In the genomic region with DNA sequence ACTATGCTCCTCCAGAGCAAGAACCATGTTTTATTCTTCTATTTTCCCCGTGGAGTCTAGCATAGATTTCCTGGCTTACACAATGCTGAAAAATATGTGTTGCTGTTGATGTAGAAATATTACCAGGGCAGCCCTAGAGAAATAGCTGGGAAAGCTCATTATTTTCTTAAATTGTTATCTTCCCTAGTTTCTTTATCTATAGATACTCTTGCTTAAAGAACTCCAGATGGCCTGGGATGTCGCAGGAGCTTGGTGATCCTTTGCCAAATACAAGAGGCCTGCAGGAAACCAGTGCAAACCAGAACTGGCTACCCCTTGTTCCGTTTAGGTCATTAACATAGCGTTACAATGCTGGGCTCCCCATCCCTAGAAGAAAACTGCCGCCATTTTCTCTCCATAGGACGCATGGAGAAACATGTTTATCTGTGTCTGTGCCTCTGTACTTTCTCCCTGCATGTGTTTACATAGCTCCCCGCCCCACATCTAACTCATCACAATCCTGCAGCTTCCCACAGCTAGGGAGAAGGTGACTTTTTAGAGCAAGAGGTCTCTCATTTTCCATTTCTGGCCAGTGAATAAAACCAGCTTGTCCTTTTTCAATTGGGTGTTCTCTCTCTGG, we compare ENCODE assay signal across 21 cellular contexts. TPM values are rescaled to one million over a fixed set of nuclear protein-coding genes. Genes with fewer than 3 reads are reported as not detected.
"Had no signal": no experiment of that assay in that cellular context is flagged by ENCODE, and none has a peak within 500 bp of the region (broad histone marks: within the 10 kb centered on the region; RNA-seq: fewer than 3 reads in every experiment).

No MANE protein-coding gene starts in this region.

- H3K4me1 ChIP-seq: breast epithelium, gastroesophageal sphincter, heart right ventricle, left lung, neural progenitor cell had no signal

- H3K9me3 ChIP-seq: breast epithelium, gastroesophageal sphincter, heart right ventricle, left lung, pancreas, transverse colon had no signal

- H2AFZ ChIP-seq: neural progenitor cell had no signal

- H3K27me3 ChIP-seq: breast epithelium, neural progenitor cell, pancreas had no signal

- DNase-seq: activated naive CD4-positive, alpha-beta T cell; activated naive CD8-positive, alpha-beta T cell treated with anti-CD3 and anti-CD28 coated beads, Interleukin-2, amount 10 ng/mL, durations not matched to agents 7 days and 5 days; anterior cingulate cortex; cerebellar nuclear complex; effector memory CD4-positive, alpha-beta T cell; heart right ventricle; left lung; pancreas; stimulated activated CD4-positive, alpha-beta T cell treated with anti-CD3 and anti-CD28 coated beads, Interleukin-4, amount 100 ng/mL, for 24 hours; stimulated activated naive CD4-positive, alpha-beta T cell treated with Interleukin-2 at 50 U/mL for 16 hours; T-helper 1 cell; T1000; transverse colon had no signal

- H3K36me3 ChIP-seq: breast epithelium, gastroesophageal sphincter, heart right ventricle, left lung, neural progenitor cell, pancreas, transverse colon had no signal

- H3K4me2 ChIP-seq: neural progenitor cell had no signal

- ATAC-seq: activated CD4-positive, CD25-positive, alpha-beta regulatory T cell treated with anti-CD3 and anti-CD28 coated beads, Interleukin-2, amount 50 U/mL, for 24 hours; gastroesophageal sphincter; left lung had no signal

- H3K27ac ChIP-seq: breast epithelium, gastroesophageal sphincter, heart right ventricle, left lung, neural progenitor cell, pancreas, transverse colon had no signal

- H3K4me3 ChIP-seq: breast epithelium, gastroesophageal sphincter, heart right ventricle, left lung, neural progenitor cell, pancreas, transverse colon had no signal

- FAIRE-seq: islet of Langerhans, pancreas had no signal

RNA-seq across cellular contexts. Expression of a gene that starts 6.4 kb away (rescaled TPM):
- total RNA-seq: activated CD8-positive, alpha-beta memory T cell treated with anti-CD3 and anti-CD28 coated beads for 36 hours; activated naive CD8-positive, alpha-beta T cell treated with anti-CD3 and anti-CD28 coated beads, Interleukin-2, amount 10 ng/mL, durations not matched to agents 7 days and 5 days; activated T-helper 1 cell treated with anti-CD3 and anti-CD28 coated beads, Interleukin-12 subunit alpha, Interleukin-12 subunit beta, Interleukin-2, Interleukin-4 antibody, amounts not matched to agents 30 ng/mL and 10 ng/mL and 1 ng/mL, durations not matched to agents 14 hours and 24 hours and 36 hours; myocyte had no signal
